24 cellular contexts compared by ENCODE assay signal in genomic region chr6:81896561-81896960, GRCh38.
DNase-seq lines count a peak whose midpoint lies in the region; ATAC-seq and TF ChIP-seq lines count a peak whose summit lies in the region.
"Had no signal": no experiment of that assay in that cellular context is flagged by ENCODE, and none has a peak within 500 bp of the region (broad histone marks: within the 10 kb centered on the region; RNA-seq: fewer than 3 reads in every experiment).

No MANE protein-coding gene starts in this region.

- POLR2A ChIA-PET in activated CD8-positive, alpha-beta T cell treated with anti-CD3 and anti-CD28 coated beads for 36 hours (lab: Charles Lee), result no interaction called here

- H3K4me1 Mint-ChIP-seq in GM23338, result peaks cover 10% of the 10 kb centered on the region
- H3K4me1 Mint-ChIP-seq in neural progenitor cell, result peaks cover 11% of the 10 kb centered on the region
- no peaks in the 10 kb centered on the region for H3K4me1 Mint-ChIP-seq in activated CD8-positive, alpha-beta T cell treated with anti-CD3 and anti-CD28 coated beads for 36 hours (ENCODE audit: low read depth)
- no peaks in the 10 kb centered on the region for H3K4me1 Mint-ChIP-seq in endothelial cell (ENCODE audit: unreplicated experiment)
- H3K4me1 Mint-ChIP-seq: activated CD4-positive, alpha-beta T cell treated with anti-CD3 and anti-CD28 coated beads for 36 hours; activated naive CD8-positive, alpha-beta T cell treated with anti-CD3 and anti-CD28 coated beads for 36 hours; naive B cell had no signal

- no peak overlapping the region for H3K9ac ChIP-seq in neural progenitor cell
- H3K9ac ChIP-seq: BLaER1 treated with 17β-estradiol and CSF1 and Interleukin-3, amounts not matched to agents 10 nM and 100 nM had no signal

- no peaks in the 10 kb centered on the region for H3K9me3 ChIP-seq in neural progenitor cell (ENCODE audit: low read depth)
- H3K9me3 ChIP-seq: BLaER1 treated with 17β-estradiol and CSF1 and Interleukin-3, amounts not matched to agents 10 nM and 100 nM; tibial nerve had no signal

- peaks cover 4% of the 10 kb centered on the region; the same call in 1 of the 2 replicates for H3K9me2 ChIP-seq in GM23338 (ENCODE audit: insufficient read depth)

- H3K27me3 ChIP-seq in GM23338 (ENCODE audit: insufficient read depth) (no peaks in the 10 kb centered on the region), brain microvascular endothelial cell (replicated peaks) (no peaks in the 10 kb centered on the region), neural progenitor cell (no peaks in the 10 kb centered on the region)
- H3K27me3 ChIP-seq: BLaER1 treated with 17β-estradiol and CSF1 and Interleukin-3, amounts not matched to agents 10 nM and 100 nM; tibial nerve had no signal

- no peak for TF ChIP-seq CTCF in AG10803 (conservative IDR thresholded peaks at IDR 0.05; ENCODE audit: low read length)
- no peak for TF ChIP-seq CTCF in GM23338 (conservative IDR thresholded peaks at IDR 0.05; ENCODE audit: low read depth in 2 of 2)
- TF ChIP-seq CTCF in brain microvascular endothelial cell (IDR thresholded peaks at IDR 0.05; ENCODE audit: low read depth, low read length, missing control alignments), result no peak
- TF ChIP-seq CTCF in neural progenitor cell (IDR thresholded peaks at IDR 0.05), result no peak
- TF ChIP-seq CTCF in activated CD8-positive, alpha-beta T cell treated with anti-CD3 and anti-CD28 coated beads for 36 hours (IDR thresholded peaks at IDR 0.05), result no peak
- no peak for TF ChIP-seq CTCF in endothelial cell (IDR thresholded peaks at IDR 0.05; ENCODE audit: unreplicated experiment)

- H3K79me2 ChIP-seq in GM23338 (replicated peaks; ENCODE audit: insufficient read depth), result no peaks in the 10 kb centered on the region
- no peaks in the 10 kb centered on the region for H3K79me2 ChIP-seq in neural progenitor cell (ENCODE audit: low read depth)

- H3K36me3 ChIP-seq in GM23338 (ENCODE audit: insufficient read depth), result no peaks in the 10 kb centered on the region
- no peaks in the 10 kb centered on the region for H3K36me3 ChIP-seq in brain microvascular endothelial cell (replicated peaks)
- H3K36me3 ChIP-seq in neural progenitor cell, result no peaks in the 10 kb centered on the region
- H3K36me3 ChIP-seq: BLaER1 treated with 17β-estradiol and CSF1 and Interleukin-3, amounts not matched to agents 10 nM and 100 nM; tibial nerve had no signal

- peaks cover 12% of the 10 kb centered on the region; the same call in 1 of the 2 replicates for H3K4me1 ChIP-seq in GM23338 (ENCODE audit: insufficient read depth)
- peaks cover 8% of the 10 kb centered on the region for H3K4me1 ChIP-seq in neural progenitor cell
- H3K4me1 ChIP-seq: BLaER1 treated with 17β-estradiol and CSF1 and Interleukin-3, amounts not matched to agents 10 nM and 100 nM had no signal

- no peak overlapping the region for H2AFZ ChIP-seq in GM23338
- H2AFZ ChIP-seq in neural progenitor cell (replicated peaks), result no peak overlapping the region

- no peak overlapping the region for H3K4me2 ChIP-seq in GM23338
- no peak overlapping the region for H3K4me2 ChIP-seq in neural progenitor cell
- H3K4me2 ChIP-seq: BLaER1 treated with 17β-estradiol and CSF1 and Interleukin-3, amounts not matched to agents 10 nM and 100 nM had no signal

- H4K20me1 ChIP-seq in GM23338 (replicated peaks; ENCODE audit: insufficient read depth) (no peaks in the 10 kb centered on the region), neural progenitor cell (ENCODE audit: low read depth) (no peaks in the 10 kb centered on the region)
- H4K20me1 ChIP-seq: BLaER1 treated with 17β-estradiol and CSF1 and Interleukin-3, amounts not matched to agents 10 nM and 100 nM had no signal

- H3K27ac Mint-ChIP-seq in GM23338, result peak overlapping the region; percentile 61; the same call in 1 of the 2 replicates
- H3K27ac Mint-ChIP-seq in neural progenitor cell, result peak overlapping the region; percentile 21
- no peak overlapping the region for H3K27ac Mint-ChIP-seq in activated CD8-positive, alpha-beta T cell treated with anti-CD3 and anti-CD28 coated beads for 36 hours
- H3K27ac Mint-ChIP-seq in endothelial cell (ENCODE audit: unreplicated experiment), result no peak overlapping the region
- H3K27ac Mint-ChIP-seq: activated CD4-positive, alpha-beta T cell treated with anti-CD3 and anti-CD28 coated beads for 36 hours; activated naive CD8-positive, alpha-beta T cell treated with anti-CD3 and anti-CD28 coated beads for 36 hours; mesothelial cell of epicardium; naive B cell had no signal

- CTCF ChIA-PET in activated CD8-positive, alpha-beta T cell treated with anti-CD3 and anti-CD28 coated beads for 36 hours (lab: Charles Lee), result no interaction called here

- in situ Hi-C loops in brain microvascular endothelial cell (cut with HindIII; ENCODE audit: low pct_ligation_motif_present, low sequenced_read_pairs), result no loop called here

- H3K4me3 ChIP-seq in AG10803 (ENCODE audit: low read length), result no peak overlapping the region
- H3K4me3 ChIP-seq in GM23338, result no peak overlapping the region
- H3K4me3 ChIP-seq in brain microvascular endothelial cell (ENCODE audit: low read depth, low read length), result no peak overlapping the region
- no peak overlapping the region for H3K4me3 ChIP-seq in neural progenitor cell
- H3K4me3 ChIP-seq: BLaER1 treated with 17β-estradiol and CSF1 and Interleukin-3, amounts not matched to agents 10 nM and 100 nM; skin epidermis; tibial nerve had no signal

- H3K27ac ChIP-seq in GM23338 (ENCODE audit: low read depth) (no peak overlapping the region), brain microvascular endothelial cell (peak overlapping the region; percentile 39), neural progenitor cell (no peak overlapping the region)
- H3K27ac ChIP-seq: BLaER1 treated with 17β-estradiol and CSF1 and Interleukin-3, amounts not matched to agents 10 nM and 100 nM had no signal

- DNase-seq in AG10803 (ENCODE audit: low read depth) (peak; percentile 9), GM23338 (ENCODE audit: low spot score) (no peak), brain microvascular endothelial cell (no peak), neural progenitor cell (ENCODE audit: low spot score) (no peak), endothelial cell (ENCODE audit: low spot score) (no peak)
- DNase-seq in activated CD8-positive, alpha-beta T cell treated with anti-CD3 and anti-CD28 coated beads for 36 hours, result no peak
- DNase-seq: activated CD4-positive, alpha-beta T cell treated with anti-CD3 and anti-CD28 coated beads for 36 hours; activated effector memory CD4-positive, alpha-beta T cell treated with Interleukin-2 at 50 U/mL for 16 hours; activated naive CD8-positive, alpha-beta T cell treated with anti-CD3 and anti-CD28 coated beads for 36 hours; activated T-cell treated with anti-CD3 and anti-CD28 coated beads for 4 hours; COR-L47; DMS53; effector CD8-positive, alpha-beta T cell; Karpas-422; naive B cell; NCI-H446 treated with DMSO at 0.1 percent for 48 hours; nucleus accumbens; stimulated activated CD4-positive, alpha-beta T cell treated with anti-CD3 and anti-CD28 coated beads, Interleukin-1b, Interleukin-23, amount 100 ng/mL, for 48 hours had no signal

- intact Hi-C loops in activated CD8-positive, alpha-beta T cell treated with anti-CD3 and anti-CD28 coated beads for 36 hours (cut with micrococcal nuclease), result no loop called here

- no peak overlapping the region for H3K4me3 Mint-ChIP-seq in GM23338
- no peak overlapping the region for H3K4me3 Mint-ChIP-seq in neural progenitor cell
- no peak overlapping the region for H3K4me3 Mint-ChIP-seq in activated CD8-positive, alpha-beta T cell treated with anti-CD3 and anti-CD28 coated beads for 36 hours
- no peak overlapping the region for H3K4me3 Mint-ChIP-seq in endothelial cell (ENCODE audit: unreplicated experiment)
- H3K4me3 Mint-ChIP-seq: activated CD4-positive, alpha-beta T cell treated with anti-CD3 and anti-CD28 coated beads for 36 hours; activated naive CD8-positive, alpha-beta T cell treated with anti-CD3 and anti-CD28 coated beads for 36 hours; mesothelial cell of epicardium; naive B cell had no signal

- H3F3A ChIP-seq in GM23338 (replicated peaks; ENCODE audit: low read depth) (no peaks in the 10 kb centered on the region), neural progenitor cell (ENCODE audit: low read depth) (no peaks in the 10 kb centered on the region)

- no peak for ATAC-seq in GM23338
- no peak for ATAC-seq in activated CD8-positive, alpha-beta T cell treated with anti-CD3 and anti-CD28 coated beads for 36 hours
- no peak for ATAC-seq in GM19035 (IDR thresholded peaks at IDR 0.05; ENCODE audit: unreplicated experiment)
- ATAC-seq: activated CD4-positive, alpha-beta T cell treated with anti-CD3 and anti-CD28 coated beads for 36 hours; left lobe of liver had no signal

- H3K9me3 Mint-ChIP-seq in GM23338 (no peaks in the 10 kb centered on the region), neural progenitor cell (no peaks in the 10 kb centered on the region), endothelial cell (ENCODE audit: unreplicated experiment) (no peaks in the 10 kb centered on the region)
- peaks cover 4% of the 10 kb centered on the region for H3K9me3 Mint-ChIP-seq in activated CD8-positive, alpha-beta T cell treated with anti-CD3 and anti-CD28 coated beads for 36 hours
- H3K9me3 Mint-ChIP-seq: activated naive CD8-positive, alpha-beta T cell treated with anti-CD3 and anti-CD28 coated beads for 36 hours; mesothelial cell of epicardium; naive B cell had no signal

- no peaks in the 10 kb centered on the region for H3K27me3 Mint-ChIP-seq in GM23338 (ENCODE audit: insufficient read depth, low read depth, poor library complexity)
- no peaks in the 10 kb centered on the region for H3K27me3 Mint-ChIP-seq in neural progenitor cell (ENCODE audit: insufficient read depth, low read depth)
- H3K27me3 Mint-ChIP-seq in activated CD8-positive, alpha-beta T cell treated with anti-CD3 and anti-CD28 coated beads for 36 hours, result peaks cover 1% of the 10 kb centered on the region
- no peaks in the 10 kb centered on the region for H3K27me3 Mint-ChIP-seq in endothelial cell (ENCODE audit: unreplicated experiment)
- H3K27me3 Mint-ChIP-seq: activated CD4-positive, alpha-beta T cell treated with anti-CD3 and anti-CD28 coated beads for 36 hours had no signal

- H3K36me3 Mint-ChIP-seq in GM23338 (ENCODE audit: low read depth), result no peaks in the 10 kb centered on the region
- H3K36me3 Mint-ChIP-seq in neural progenitor cell, result no peaks in the 10 kb centered on the region
- H3K36me3 Mint-ChIP-seq in activated CD8-positive, alpha-beta T cell treated with anti-CD3 and anti-CD28 coated beads for 36 hours (ENCODE audit: low read depth), result no peaks in the 10 kb centered on the region
- H3K36me3 Mint-ChIP-seq in endothelial cell (ENCODE audit: low read depth, unreplicated experiment), result no peaks in the 10 kb centered on the region
- H3K36me3 Mint-ChIP-seq: activated naive CD8-positive, alpha-beta T cell treated with anti-CD3 and anti-CD28 coated beads for 36 hours; mesothelial cell of epicardium; naive B cell had no signal

TF ChIP-seq in GM23338, 12 proteins besides CTCF, POLR2A, EP300 and RAD21 (continues in another document):
- TF ChIP-seq ZNF114 (CRISPR knock-in tag; IDR thresholded peaks at IDR 0.05), result no peak
- no peak for TF ChIP-seq ZNF331 (CRISPR knock-in tag; IDR thresholded peaks at IDR 0.05; ENCODE audit: low read depth)
- no peak for TF ChIP-seq EZH2 (IDR thresholded peaks at IDR 0.05; ENCODE audit: low read depth, unreplicated experiment)
- no peak for TF ChIP-seq NANOG (IDR thresholded peaks at IDR 0.05; ENCODE audit: borderline replicate concordance)

Comparison
In these comparisons a context has a peak if more than half of its experiments do, and no peak if none do; other contexts are left out.
1. H3K27ac Mint-ChIP-seq: peak in GM23338 (single experiment) and neural progenitor cell (single experiment); none in activated CD8-positive, alpha-beta T cell treated with anti-CD3 and anti-CD28 coated beads for 36 hours (single experiment) and endothelial cell (single experiment).